In the genomic region with DNA sequence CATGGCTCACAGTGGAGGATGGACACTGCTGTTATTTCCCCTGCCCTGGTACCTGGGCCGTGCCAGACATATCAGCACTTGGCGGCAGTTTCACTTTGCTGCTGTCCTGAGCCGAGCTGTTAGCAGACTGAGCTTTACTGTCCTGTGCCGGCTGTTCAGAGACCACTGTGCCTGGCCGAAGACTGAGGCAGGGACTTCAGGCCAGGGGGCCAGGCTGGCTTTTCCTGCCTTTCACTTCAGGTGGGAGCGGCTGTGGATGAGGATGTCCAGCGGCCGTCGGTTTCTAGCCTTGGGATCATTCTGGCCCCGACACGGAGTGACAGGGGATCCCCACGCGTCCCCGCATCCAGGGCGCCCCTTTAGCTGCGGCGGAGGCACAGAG, we compare ENCODE assay signal across 7 cellular contexts. TPM values are rescaled to one million over a fixed set of nuclear protein-coding genes. Genes with fewer than 3 reads are reported as not detected.
DNase-seq lines count a peak whose midpoint lies in the region; ATAC-seq and TF ChIP-seq lines count a peak whose summit lies in the region.

No MANE protein-coding gene starts in this region.

- H3K4me3 Mint-ChIP-seq in activated naive CD8-positive, alpha-beta T cell treated with anti-CD3 and anti-CD28 coated beads, Interleukin-2, amount 10 ng/mL, durations not matched to agents 7 days and 5 days = peak overlapping the region; percentile 97

- POLR2A ChIA-PET in IMR-90 (lab: Charles Lee; ENCODE audit: unreplicated experiment) = interaction anchor here (0.5 to 0.9 kb wide), 2 partner anchors 76 to 113 kb away, joined by 3 read pairs; no protein-coding TSS in a partner anchor
- POLR2A ChIA-PET in activated naive CD8-positive, alpha-beta T cell treated with anti-CD3 and anti-CD28 coated beads, Interleukin-2, amount 10 ng/mL, durations not matched to agents 7 days and 5 days (lab: Charles Lee) = interaction anchor here (1.3 to 6.4 kb wide), 6 partner anchors 9 to 78 kb away, joined by 3 to 79 read pairs (median 12); no protein-coding TSS in a partner anchor

- peak overlapping the region; percentile 88 for H2AFZ ChIP-seq in IMR-90 (replicated peaks; ENCODE audit: low read length, poor library complexity)

- H3K27me3 Mint-ChIP-seq in activated naive CD8-positive, alpha-beta T cell treated with anti-CD3 and anti-CD28 coated beads, Interleukin-2, amount 10 ng/mL, durations not matched to agents 7 days and 5 days = no peaks in the 10 kb centered on the region

- H3K23ac ChIP-seq in IMR-90 (ENCODE audit: low read depth, low read length) = peak overlapping the region; percentile 84

- DNase-seq in IMR-90 (peak; percentile 33), kidney tubule cell (ENCODE audit: low spot score) (peak; percentile 45), GM13977 (ENCODE audit: low spot score) (no peak)
- no peak for DNase-seq in activated naive CD8-positive, alpha-beta T cell treated with anti-CD3 and anti-CD28 coated beads, Interleukin-2, amount 10 ng/mL, durations not matched to agents 7 days and 5 days
- DNase-seq in stimulated activated naive CD8-positive, alpha-beta T cell treated with anti-CD3 and anti-CD28 coated beads, Interleukin-15, Interleukin-2, amounts not matched to agents 100 U/mL and 50 U/mL, for 24 hours = no peak

- in situ Hi-C loops in IMR-90 (cut with MboI; ENCODE audit: low sequenced_read_pairs) (no loop called here), GM13977 (cut with MboI; ENCODE audit: low pct_unique_long_range_greater_than_20kb, low sequenced_read_pairs, unreplicated experiment) (no loop called here)

- peak overlapping the region; percentile 86 for H3K4ac ChIP-seq in IMR-90 (ENCODE audit: low read depth, low read length)

- peaks cover 28% of the 10 kb centered on the region for H3K9me1 ChIP-seq in IMR-90 (ENCODE audit: insufficient read depth, low read length)

- TF ChIP-seq POLR2A in IMR-90 (IDR thresholded peaks at IDR 0.05; ENCODE audit: low read depth, low read length) = no peak

- H2BK15ac ChIP-seq in IMR-90 (ENCODE audit: low read depth, low read length) = no peak overlapping the region

- intact Hi-C loops in IMR-90 (cut with micrococcal nuclease) = loop anchor here (1.0 to 5.0 kb wide), 4 partner anchors 12 to 170 kb away; no protein-coding TSS in a partner anchor

- peak overlapping the region; percentile 91 for H2AK9ac ChIP-seq in IMR-90 (replicated peaks; ENCODE audit: low read depth, low read length, poor library complexity)

- TF ChIP-seq CTCF in IMR-90 (conservative IDR thresholded peaks at IDR 0.05; ENCODE audit: low read depth, low read length) (no peak), GM13977 (IDR thresholded peaks at IDR 0.05; ENCODE audit: extremely low read depth, insufficient read depth, missing control alignments) (no peak)

- BruUV-seq in IMR-90 (replicated peaks; lab: Mats Ljungman, UMichigan) = no TSS peak

- H3K36me3 ChIP-seq in IMR-90 (ENCODE audit: control insufficient read depth, insufficient read depth, low read length) = peaks cover 1% of the 10 kb centered on the region; the same call in 1 of the 2 replicates

- H3K27ac ChIP-seq in IMR-90 (ENCODE audit: insufficient read depth, low read length) = peak overlapping the region; percentile 11; the same call in 1 of the 2 replicates

- H3K4me1 Mint-ChIP-seq in activated naive CD8-positive, alpha-beta T cell treated with anti-CD3 and anti-CD28 coated beads, Interleukin-2, amount 10 ng/mL, durations not matched to agents 7 days and 5 days = peaks cover 36% of the 10 kb centered on the region

- peak overlapping the region; percentile 94 for H3K27ac Mint-ChIP-seq in activated naive CD8-positive, alpha-beta T cell treated with anti-CD3 and anti-CD28 coated beads, Interleukin-2, amount 10 ng/mL, durations not matched to agents 7 days and 5 days

- no peaks in the 10 kb centered on the region for H3K9me3 Mint-ChIP-seq in activated naive CD8-positive, alpha-beta T cell treated with anti-CD3 and anti-CD28 coated beads, Interleukin-2, amount 10 ng/mL, durations not matched to agents 7 days and 5 days

- peak overlapping the region; percentile 81 for H3K4me2 ChIP-seq in IMR-90 (ENCODE audit: low read depth, low read length)

- H4K91ac ChIP-seq in IMR-90 (ENCODE audit: insufficient read depth, low read depth, low read length) = peak overlapping the region; percentile 68

- 16% methylated on average over 14 of the region's 17 CpGs; no CpG with 5 or more reads in 1 of the 2 experiments for WGBS in IMR-90 (ENCODE audit: extremely low coverage in 2 of 2, insufficient read length in 1 of 2), 2 experiments

- H2BK5ac ChIP-seq in IMR-90 (ENCODE audit: low read depth, low read length, poor library complexity, severe bottlenecking) = peak overlapping the region; percentile 62

- peak overlapping the region; percentile 62; the same call in 1 of the 2 replicates for H2BK120ac ChIP-seq in IMR-90 (ENCODE audit: low read depth, low read length)

- H3K4me1 ChIP-seq in IMR-90 (ENCODE audit: control insufficient read depth, insufficient read depth, low read length) = peaks cover 22% of the 10 kb centered on the region

- peaks cover 32% of the 10 kb centered on the region for H3K36me3 Mint-ChIP-seq in activated naive CD8-positive, alpha-beta T cell treated with anti-CD3 and anti-CD28 coated beads, Interleukin-2, amount 10 ng/mL, durations not matched to agents 7 days and 5 days

- H3K9me3 ChIP-seq in IMR-90 (ENCODE audit: control insufficient read depth, insufficient read depth, low read length) = no peaks in the 10 kb centered on the region

- H3K9ac ChIP-seq in IMR-90 (ENCODE audit: low read depth, low read length) = peak overlapping the region; percentile 78

- H3K79me1 ChIP-seq in IMR-90 (ENCODE audit: low read depth in 1 of 2, low read length in 2 of 2) = peaks cover 17 to 71% of the 10 kb centered on the region in 2 experiments; a peak in 3 of 4 replicates

- H4K20me1 ChIP-seq in IMR-90 (ENCODE audit: insufficient read depth, low read length) = peaks cover 11% of the 10 kb centered on the region; the same call in 1 of the 2 replicates

- CTCF ChIA-PET in IMR-90 (lab: Yijun Ruan, JAX) = interaction anchor here (1.1 kb wide), 2 partner anchors 71 to 72 kb away, joined by 3 read pairs; no protein-coding TSS in a partner anchor

- H3K27me3 ChIP-seq in IMR-90 (ENCODE audit: control insufficient read depth, insufficient read depth, low read length) = no peaks in the 10 kb centered on the region

- H3K14ac ChIP-seq in IMR-90 (replicated peaks; ENCODE audit: low read depth, low read length) = peak overlapping the region; percentile 85

- H3K4me3 ChIP-seq in IMR-90 (ENCODE audit: insufficient read depth, low read depth, low read length) = peak overlapping the region; percentile 84

- H3K18ac ChIP-seq in IMR-90 (ENCODE audit: low read depth, low read length) = no peak overlapping the region

- H4K5ac ChIP-seq in IMR-90 (ENCODE audit: low read depth, low read length) = peak overlapping the region; percentile 11; the same call in 1 of the 2 replicates

- TF ChIP-seq RAD21 in IMR-90 (IDR thresholded peaks at IDR 0.05; ENCODE audit: low read length) = no peak

- peak; percentile 21 for ATAC-seq in IMR-90 (ENCODE audit: low read depth)
- ATAC-seq in activated naive CD8-positive, alpha-beta T cell treated with anti-CD3 and anti-CD28 coated beads, Interleukin-2, amount 10 ng/mL, durations not matched to agents 7 days and 5 days (ENCODE audit: low read depth) = peak; percentile 16
- ATAC-seq in stimulated activated naive CD8-positive, alpha-beta T cell treated with anti-CD3 and anti-CD28 coated beads, Interleukin-15, Interleukin-2, amounts not matched to agents 100 U/mL and 50 U/mL, for 24 hours = peak; percentile 12
- no peak for ATAC-seq in HG03342 (IDR thresholded peaks at IDR 0.05; ENCODE audit: unreplicated experiment)
- ATAC-seq in SK-N-SH treated with all-trans-retinoic acid at 6 μM for 48 hours = no peak; the same call in 2 of the 3 replicates

- H4K8ac ChIP-seq in IMR-90 (ENCODE audit: low read depth in 2 of 2, low read length in 2 of 2) = peak overlapping the region in 1 of 2 experiments; percentile 53; a peak in 2 of 4 replicates

- dilution Hi-C loops in IMR-90 (cut with HindIII; ENCODE audit: low sequenced_read_pairs, unreplicated experiment) = no loop called here

- H3K56ac ChIP-seq in IMR-90 (ENCODE audit: extremely low read depth, insufficient read depth, low read length) = peak overlapping the region; percentile 34; the same call in 1 of the 2 replicates

- no peak overlapping the region; the same call in 1 of the 2 replicates for H2BK20ac ChIP-seq in IMR-90 (ENCODE audit: low read depth, low read length)

- H2AK5ac ChIP-seq in IMR-90 (ENCODE audit: low read depth, low read length) = peak overlapping the region; percentile 64; the same call in 1 of the 2 replicates

TF ChIP-seq in IMR-90, 13 proteins besides CTCF, POLR2A, EP300 and RAD21 (continues in another document):
- TF ChIP-seq MXI1 (IDR thresholded peaks at IDR 0.05; ENCODE audit: borderline replicate concordance, low read depth, low read length) = no peak; the same call in 1 of the 2 replicates
- no peak for TF ChIP-seq RCOR1 (IDR thresholded peaks at IDR 0.05; ENCODE audit: insufficient replicate concordance, low read length)
- TF ChIP-seq, protein P1, sequence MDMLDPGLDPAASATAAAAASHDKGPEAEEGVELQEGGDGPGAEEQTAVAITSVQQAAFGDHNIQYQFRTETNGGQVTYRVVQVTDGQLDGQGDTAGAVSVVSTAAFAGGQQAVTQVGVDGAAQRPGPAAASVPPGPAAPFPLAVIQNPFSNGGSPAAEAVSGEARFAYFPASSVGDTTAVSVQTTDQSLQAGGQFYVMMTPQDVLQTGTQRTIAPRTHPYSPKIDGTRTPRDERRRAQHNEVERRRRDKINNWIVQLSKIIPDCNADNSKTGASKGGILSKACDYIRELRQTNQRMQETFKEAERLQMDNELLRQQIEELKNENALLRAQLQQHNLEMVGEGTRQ (IDR thresholded peaks at IDR 0.05; ENCODE audit: low read depth, low read length) = no peak

TF ChIP-seq in SK-N-SH treated with all-trans-retinoic acid at 6 μM for 48 hours, 23 proteins besides CTCF, POLR2A, EP300 and RAD21 (continues in another document):
- TF ChIP-seq CSDC2 (CRISPR knock-in tag; IDR thresholded peaks at IDR 0.05) (no peak), ZNF8 (CRISPR knock-in tag; IDR thresholded peaks at IDR 0.05) (no peak)

RNA-seq across cellular contexts. Expression of a gene that starts 1.0 kb away (rescaled TPM):
- 12.8 and 13.8 TPM in 2 replicates for total RNA-seq in IMR-90 (2012; rRNA removed)
- 16.0 and 16.9 TPM in 2 replicates for polyA plus RNA-seq in IMR-90 (2012; rRNA removed)
- 8.3 and 9.4 TPM in 2 replicates for polyA plus RNA-seq in IMR-90 (2012; cell fraction: cytosol; rRNA removed)
- polyA plus RNA-seq in IMR-90 (2012; cell fraction: nucleus; rRNA removed; ENCODE audit: low replicate concordance) = 23.5 and 28.3 TPM in 2 replicates
- total RNA-seq in activated naive CD8-positive, alpha-beta T cell treated with anti-CD3 and anti-CD28 coated beads, Interleukin-2, amount 10 ng/mL, durations not matched to agents 7 days and 5 days = 10 to 100 TPM; 57.9 to 60.3 TPM

Comparison
In these comparisons a context has a peak if more than half of its experiments do, and no peak if none do; other contexts are left out.
1. ATAC-seq: peak in IMR-90 (single experiment), activated naive CD8-positive, alpha-beta T cell treated with anti-CD3 and anti-CD28 coated beads, Interleukin-2, amount 10 ng/mL, durations not matched to agents 7 days and 5 days (single experiment) and stimulated activated naive CD8-positive, alpha-beta T cell treated with anti-CD3 and anti-CD28 coated beads, Interleukin-15, Interleukin-2, amounts not matched to agents 100 U/mL and 50 U/mL, for 24 hours (single experiment); none in HG03342 (single experiment) and SK-N-SH treated with all-trans-retinoic acid at 6 μM for 48 hours (single experiment).
2. DNase-seq: peak in IMR-90 (single experiment) and kidney tubule cell (single experiment); none in activated naive CD8-positive, alpha-beta T cell treated with anti-CD3 and anti-CD28 coated beads, Interleukin-2, amount 10 ng/mL, durations not matched to agents 7 days and 5 days (single experiment), stimulated activated naive CD8-positive, alpha-beta T cell treated with anti-CD3 and anti-CD28 coated beads, Interleukin-15, Interleukin-2, amounts not matched to agents 100 U/mL and 50 U/mL, for 24 hours (single experiment) and GM13977 (single experiment).